In genomic region chr9:137305788-137306545, GRCh38 we compare ENCODE assay signal across 1 cellular context.
TF ChIP-seq lines count a peak whose summit lies in the region.

No MANE protein-coding gene starts in this region.

TF ChIP-seq in HEK293, 187 proteins besides CTCF, POLR2A, EP300 and RAD21 (continued from another document):
- TF ChIP-seq, protein P1, sequence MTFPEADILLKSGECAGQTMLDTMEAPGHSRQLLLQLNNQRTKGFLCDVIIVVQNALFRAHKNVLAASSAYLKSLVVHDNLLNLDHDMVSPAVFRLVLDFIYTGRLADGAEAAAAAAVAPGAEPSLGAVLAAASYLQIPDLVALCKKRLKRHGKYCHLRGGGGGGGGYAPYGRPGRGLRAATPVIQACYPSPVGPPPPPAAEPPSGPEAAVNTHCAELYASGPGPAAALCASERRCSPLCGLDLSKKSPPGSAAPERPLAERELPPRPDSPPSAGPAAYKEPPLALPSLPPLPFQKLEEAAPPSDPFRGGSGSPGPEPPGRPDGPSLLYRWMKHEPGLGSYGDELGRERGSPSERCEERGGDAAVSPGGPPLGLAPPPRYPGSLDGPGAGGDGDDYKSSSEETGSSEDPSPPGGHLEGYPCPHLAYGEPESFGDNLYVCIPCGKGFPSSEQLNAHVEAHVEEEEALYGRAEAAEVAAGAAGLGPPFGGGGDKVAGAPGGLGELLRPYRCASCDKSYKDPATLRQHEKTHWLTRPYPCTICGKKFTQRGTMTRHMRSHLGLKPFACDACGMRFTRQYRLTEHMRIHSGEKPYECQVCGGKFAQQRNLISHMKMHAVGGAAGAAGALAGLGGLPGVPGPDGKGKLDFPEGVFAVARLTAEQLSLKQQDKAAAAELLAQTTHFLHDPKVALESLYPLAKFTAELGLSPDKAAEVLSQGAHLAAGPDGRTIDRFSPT (tag by site-specific recombination; IDR thresholded peaks at IDR 0.05) = 0 out of 2 replicates have a peak, but pooled peaks have one; percentile 6
- TF ChIP-seq ZBTB7A (tag by site-specific recombination; IDR thresholded peaks at IDR 0.05; ENCODE audit: low read depth) (no peak), ZNF473 (tag by site-specific recombination; IDR thresholded peaks at IDR 0.05) (no peak), ZFHX2 (tag by site-specific recombination; conservative IDR thresholded peaks at IDR 0.05) (peak; percentile 88), OVOL3 (tag by site-specific recombination; IDR thresholded peaks at IDR 0.05) (no peak), GFI1B (tag by site-specific recombination; IDR thresholded peaks at IDR 0.05) (no peak), ZNF747 (tag by site-specific recombination; IDR thresholded peaks at IDR 0.05) (no peak), SP2 (tag by site-specific recombination; IDR thresholded peaks at IDR 0.05) (peak; percentile 30; the same call in 1 of the 2 replicates), KLF1 (tag by site-specific recombination; IDR thresholded peaks at IDR 0.05) (peak; percentile 37; the same call in 1 of the 2 replicates), MZF1 (tag by site-specific recombination; IDR thresholded peaks at IDR 0.05; ENCODE audit: borderline replicate concordance) (no peak), GLIS1 (tag by site-specific recombination; IDR thresholded peaks at IDR 0.05) (0 out of 2 replicates have a peak, but pooled peaks have one; percentile 13)
- TF ChIP-seq, protein P2, sequence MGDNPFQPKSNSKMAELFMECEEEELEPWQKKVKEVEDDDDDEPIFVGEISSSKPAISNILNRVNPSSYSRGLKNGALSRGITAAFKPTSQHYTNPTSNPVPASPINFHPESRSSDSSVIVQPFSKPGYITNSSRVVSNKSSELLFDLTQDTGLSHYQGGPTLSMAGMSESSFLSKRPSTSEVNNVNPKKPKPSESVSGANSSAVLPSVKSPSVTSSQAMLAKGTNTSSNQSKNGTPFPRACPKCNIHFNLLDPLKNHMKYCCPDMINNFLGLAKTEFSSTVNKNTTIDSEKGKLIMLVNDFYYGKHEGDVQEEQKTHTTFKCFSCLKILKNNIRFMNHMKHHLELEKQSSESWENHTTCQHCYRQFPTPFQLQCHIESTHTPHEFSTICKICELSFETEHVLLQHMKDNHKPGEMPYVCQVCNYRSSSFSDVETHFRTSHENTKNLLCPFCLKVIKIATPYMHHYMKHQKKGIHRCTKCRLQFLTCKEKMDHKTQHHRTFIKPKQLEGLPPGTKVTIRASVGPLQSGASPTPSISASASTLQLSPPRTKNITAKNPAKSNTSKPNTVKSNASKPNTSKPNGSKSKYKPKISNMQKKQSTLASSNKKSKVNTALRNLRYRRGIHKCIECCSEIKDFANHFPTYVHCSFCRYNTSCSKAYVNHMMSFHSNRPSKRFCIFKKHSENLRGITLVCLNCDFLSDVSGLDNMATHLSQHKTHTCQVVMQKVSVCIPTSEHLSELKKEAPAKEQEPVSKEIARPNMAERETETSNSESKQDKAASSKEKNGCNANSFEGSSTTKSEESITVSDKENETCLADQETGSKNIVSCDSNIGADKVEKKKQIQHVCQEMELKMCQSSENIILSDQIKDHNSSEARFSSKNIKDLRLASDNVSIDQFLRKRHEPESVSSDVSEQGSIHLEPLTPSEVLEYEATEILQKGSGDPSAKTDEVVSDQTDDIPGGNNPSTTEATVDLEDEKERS (tag by site-specific recombination; IDR thresholded peaks at IDR 0.05) = no peak
